Comparison of ENCODE assay signal across 23 cellular contexts in the genomic region with DNA sequence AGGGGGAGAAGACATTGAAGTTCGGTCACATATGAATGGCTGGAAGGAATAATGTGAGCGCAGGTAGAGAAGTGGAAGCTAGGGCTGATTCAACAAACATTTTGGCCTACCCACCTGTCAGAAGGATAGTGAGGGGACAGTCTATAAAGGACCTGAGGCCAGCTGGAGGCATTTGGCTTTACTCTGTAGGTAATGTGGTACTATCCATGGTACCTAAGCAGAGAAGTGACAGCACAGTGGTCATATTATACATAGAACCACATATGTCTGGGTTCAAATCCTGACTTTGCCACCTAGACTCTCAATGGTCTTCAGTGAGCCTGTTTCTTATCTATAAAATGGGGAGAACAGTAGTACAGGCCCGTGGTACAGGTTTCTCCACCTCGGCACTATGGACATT.
"Had no signal": no experiment of that assay in that cellular context is flagged by ENCODE, and none has a peak within 500 bp of the region (broad histone marks: within the 10 kb centered on the region; RNA-seq: fewer than 3 reads in every experiment).

No MANE protein-coding gene starts in this region.

- H3K9ac ChIP-seq: SK-N-SH had no signal

- H3K9me3 ChIP-seq: MG63, SK-N-SH had no signal

- H3K4me3 ChIP-seq: MG63 had no signal

- H3K4me1 Mint-ChIP-seq: T-cell had no signal

- H3K9me3 Mint-ChIP-seq: T-cell had no signal

- H3K4me2 ChIP-seq: SK-N-SH had no signal

- DNase-seq: Karpas-422, KG1, MG63, NCI-H1092, NCI-H1105 treated with DMSO at 0.1 percent for 48 hours, NCI-H1417 treated with DMSO at 0.1 percent for 48 hours, NCI-H146, NCI-H1694 treated with DMSO at 0.1 percent for 48 hours, NCI-H1930, NCI-H2081 treated with DMSO at 0.1 percent for 48 hours, NCI-H2171, NCI-H226, NCI-H446, NCI-H510A, NCI-H524 treated with DMSO at 0.1 percent for 48 hours, NCI-H69, NCI-H774, SHP77, SK-N-SH, SW 1271, T-cell had no signal

- ATAC-seq: Panc1, T-cell had no signal

- H3K27me3 Mint-ChIP-seq: T-cell had no signal

- H3K27ac ChIP-seq: RWPE1 had no signal

- H3K27ac Mint-ChIP-seq: T-cell had no signal

- H3K36me3 Mint-ChIP-seq: T-cell had no signal

- H3K36me3 ChIP-seq: MG63 had no signal

- H3K27me3 ChIP-seq: MG63 had no signal

- H3K4me3 Mint-ChIP-seq: T-cell had no signal
